In the genomic region with DNA sequence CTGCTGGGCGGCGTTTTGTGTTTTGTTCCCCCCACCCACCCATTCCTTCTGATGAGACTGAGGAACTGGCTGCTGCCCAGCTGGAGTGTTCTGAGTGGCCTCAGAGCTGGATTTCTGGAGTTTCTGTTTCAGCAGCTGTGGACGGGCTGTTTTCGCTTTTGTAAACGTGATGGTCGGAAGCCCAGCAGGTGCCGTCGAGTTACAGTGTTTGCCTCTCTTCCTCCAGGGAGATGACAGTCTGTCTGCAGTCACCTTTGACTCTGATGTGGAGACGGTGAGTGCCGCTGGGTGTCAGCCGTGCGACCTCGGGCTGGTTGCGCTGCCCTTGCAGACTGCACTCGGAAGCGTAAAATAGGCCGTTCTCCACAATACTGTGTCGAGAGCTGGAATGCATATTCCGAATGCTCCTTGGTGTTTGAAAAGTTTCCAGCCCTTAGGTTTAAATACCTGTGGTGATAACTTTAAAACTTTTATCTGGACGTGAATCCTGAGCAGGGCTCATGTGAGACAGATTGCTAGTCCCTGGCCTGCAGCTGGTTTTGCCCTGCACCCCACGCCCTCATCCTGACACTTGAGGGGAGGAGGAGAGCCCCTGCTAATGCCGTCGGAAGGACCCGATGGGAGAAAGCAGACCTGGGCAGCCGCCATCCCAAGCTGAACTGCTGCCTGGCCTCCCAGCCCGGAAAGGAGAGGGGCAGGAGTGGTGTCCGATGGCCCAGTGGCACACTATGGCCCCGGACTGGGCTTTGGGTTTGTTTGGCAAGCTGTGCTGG, we compare ENCODE assay signal across 9 cellular contexts. TPM values are rescaled to one million over a fixed set of nuclear protein-coding genes. Genes with fewer than 3 reads are reported as not detected.
DNase-seq lines count a peak whose midpoint lies in the region; ATAC-seq and TF ChIP-seq lines count a peak whose summit lies in the region.
"Had no signal": no experiment of that assay in that cellular context is flagged by ENCODE, and none has a peak within 500 bp of the region (broad histone marks: within the 10 kb centered on the region; RNA-seq: fewer than 3 reads in every experiment).

No MANE protein-coding gene starts in this region.

- no peaks in the 10 kb centered on the region for H3K9me3 ChIP-seq in right atrium auricular region
- no peaks in the 10 kb centered on the region for H3K9me3 ChIP-seq in gastroesophageal sphincter

- DNase-seq in Right ventricle myocardium superior, result no peak
- DNase-seq in right atrium auricular region (ENCODE audit: low spot score), result no peak
- no peak for DNase-seq in coronary artery (ENCODE audit: low spot score)
- peak; percentile 29 for DNase-seq in superior temporal gyrus (ENCODE audit: extremely low spot score)
- DNase-seq in Calu3, result no peak
- DNase-seq in activated naive CD8-positive, alpha-beta T cell treated with anti-CD3 and anti-CD28 coated beads, Interleukin-2, amount 50 U/mL, for 24 hours, result no peak
- DNase-seq: DND-41 had no signal

- 44 to 52% methylated on average over 8 to 14 of the region's 28 CpGs for WGBS in gastroesophageal sphincter (ENCODE audit: low coverage in 1 of 2), 2 donors

- peak; percentile 90 for ATAC-seq in Right ventricle myocardium superior (ENCODE audit: poor library complexity)
- ATAC-seq in HG03135 (IDR thresholded peaks at IDR 0.05; ENCODE audit: unreplicated experiment), result peak; percentile 56
- ATAC-seq in activated naive CD8-positive, alpha-beta T cell treated with anti-CD3 and anti-CD28 coated beads, Interleukin-2, amount 50 U/mL, for 24 hours, result no peak
- ATAC-seq in gastroesophageal sphincter, result no peak

- CTCF ChIA-PET in Calu3 (lab: Charles Lee), result interaction anchor here (0.5 to 1.9 kb wide), 3 partner anchors 114 to 1804 kb away, joined by 3 to 5 read pairs (median 3); no protein-coding TSS in a partner anchor

- no TSS peak for BruUV-seq in Calu3 (replicated peaks; lab: Mats Ljungman, UMichigan)

- no peak overlapping the region for H3K27ac Mint-ChIP-seq in Calu3 (ENCODE audit: unreplicated experiment)
- H3K27ac Mint-ChIP-seq in activated naive CD8-positive, alpha-beta T cell treated with anti-CD3 and anti-CD28 coated beads, Interleukin-2, amount 50 U/mL, for 24 hours, result no peak overlapping the region

- peaks cover 0 to 14% of the 10 kb centered on the region in 2 donors for H3K4me1 ChIP-seq in right atrium auricular region
- H3K4me1 ChIP-seq in gastroesophageal sphincter, result peaks cover 0 to 19% (median 4%) of the 10 kb centered on the region in 3 donors

- no peak for TF ChIP-seq EP300 in gastroesophageal sphincter (IDR thresholded peaks at IDR 0.05)

- no peaks in the 10 kb centered on the region for H3K9me3 Mint-ChIP-seq in Calu3 (ENCODE audit: low read depth, unreplicated experiment)
- no peaks in the 10 kb centered on the region for H3K9me3 Mint-ChIP-seq in activated naive CD8-positive, alpha-beta T cell treated with anti-CD3 and anti-CD28 coated beads, Interleukin-2, amount 50 U/mL, for 24 hours

- intact Hi-C loops in Right ventricle myocardium superior (cut with DNase I), result loop anchor here (2.0 kb wide), 1 partner anchor 114 kb away; no protein-coding TSS in a partner anchor
- intact Hi-C loops in Calu3 (cut with micrococcal nuclease; ENCODE audit: unreplicated experiment), result loop anchor here (10.0 kb wide), 1 partner anchor 118 kb away; the partner anchor contains the start of gene AMZ1

- no peak overlapping the region for H3K27ac ChIP-seq in right atrium auricular region
- H3K27ac ChIP-seq in coronary artery, result no peak overlapping the region
- peak overlapping the region in 1 of 4 donors; percentile 20 for H3K27ac ChIP-seq in gastroesophageal sphincter

- H3K4me1 Mint-ChIP-seq in Calu3 (ENCODE audit: low read depth, unreplicated experiment), result peaks cover 65% of the 10 kb centered on the region
- peaks cover 5% of the 10 kb centered on the region for H3K4me1 Mint-ChIP-seq in activated naive CD8-positive, alpha-beta T cell treated with anti-CD3 and anti-CD28 coated beads, Interleukin-2, amount 50 U/mL, for 24 hours

- no peaks in the 10 kb centered on the region for H3K27me3 ChIP-seq in right atrium auricular region
- no peaks in the 10 kb centered on the region for H3K27me3 ChIP-seq in gastroesophageal sphincter

- peak overlapping the region in 1 of 2 donors; percentile 19 for H3K4me3 ChIP-seq in right atrium auricular region
- H3K4me3 ChIP-seq in coronary artery, result peak overlapping the region; percentile 16
- peak overlapping the region in 1 of 2 donors; percentile 22 for H3K4me3 ChIP-seq in gastroesophageal sphincter

- no peak for TF ChIP-seq POLR2A in gastroesophageal sphincter (IDR thresholded peaks at IDR 0.05)

- TF ChIP-seq CTCF in right atrium auricular region (IDR thresholded peaks at IDR 0.05), result peak in 1 of 2 donors; percentile 14
- TF ChIP-seq CTCF in coronary artery (IDR thresholded peaks at IDR 0.05), result no peak
- TF ChIP-seq CTCF in Calu3 (IDR thresholded peaks at IDR 0.05; ENCODE audit: unreplicated experiment), result no peak
- no peak for TF ChIP-seq CTCF in gastroesophageal sphincter (IDR thresholded peaks at IDR 0.05)

- peaks cover 62% of the 10 kb centered on the region for H3K36me3 Mint-ChIP-seq in Calu3 (ENCODE audit: insufficient read depth, unreplicated experiment)
- no peaks in the 10 kb centered on the region for H3K36me3 Mint-ChIP-seq in activated naive CD8-positive, alpha-beta T cell treated with anti-CD3 and anti-CD28 coated beads, Interleukin-2, amount 50 U/mL, for 24 hours (ENCODE audit: low read depth)

- H3K36me3 ChIP-seq in right atrium auricular region (peaks cover under 1% of the 10 kb centered on the region), gastroesophageal sphincter (peaks cover 0 to 11% of the 10 kb centered on the region in 2 donors)

- no peaks in the 10 kb centered on the region for H3K27me3 Mint-ChIP-seq in Calu3 (ENCODE audit: unreplicated experiment)
- no peaks in the 10 kb centered on the region for H3K27me3 Mint-ChIP-seq in activated naive CD8-positive, alpha-beta T cell treated with anti-CD3 and anti-CD28 coated beads, Interleukin-2, amount 50 U/mL, for 24 hours

- H3K4me3 Mint-ChIP-seq in Calu3 (ENCODE audit: low read depth, unreplicated experiment), result no peak overlapping the region
- no peak overlapping the region for H3K4me3 Mint-ChIP-seq in activated naive CD8-positive, alpha-beta T cell treated with anti-CD3 and anti-CD28 coated beads, Interleukin-2, amount 50 U/mL, for 24 hours

RNA-seq across cellular contexts. Expression of gene IQCE, which starts 8.3 kb away (rescaled TPM):
- 9.9 TPM for total RNA-seq in Right ventricle myocardium superior
- total RNA-seq in right atrium auricular region, result 1 to 10 TPM; 6.6 to 9.1 TPM
- total RNA-seq in Calu3 (2022), result 94.8 and 96.4 TPM in 2 replicates
- total RNA-seq in gastroesophageal sphincter, result 10 to 100 TPM in 3 of 4 donors, 1 to 10 TPM in 1; 9.7 to 23.5 (median 15.6) TPM

RNA-seq across cellular contexts. Expression of gene BRAT1, which starts 11.8 kb away (rescaled TPM):
- total RNA-seq in Right ventricle myocardium superior (14.7 TPM), right atrium auricular region (10 to 100 TPM; 20.9 to 24.6 TPM), Calu3 (2022) (56.2 and 59.6 TPM in 2 replicates), gastroesophageal sphincter (10 to 100 TPM; 19.9 to 36.0 (median 32.4) TPM)

RNA-seq across cellular contexts. Expression of gene LFNG, which starts 47.5 kb away (rescaled TPM):
- total RNA-seq in Right ventricle myocardium superior, result 4.6 TPM
- 1 to 10 TPM; 3.8 to 4.3 TPM for total RNA-seq in right atrium auricular region
- total RNA-seq in Calu3 (2022), result 46.8 and 59.1 TPM in 2 replicates
- total RNA-seq in gastroesophageal sphincter, result 1 to 10 TPM; 4.4 to 9.8 (median 8.4) TPM

Comparison
In these comparisons a context has a peak if more than half of its experiments do, and no peak if none do; other contexts are left out.
1. ATAC-seq: peak in Right ventricle myocardium superior (single experiment) and HG03135 (single experiment); none in activated naive CD8-positive, alpha-beta T cell treated with anti-CD3 and anti-CD28 coated beads, Interleukin-2, amount 50 U/mL, for 24 hours (single experiment) and gastroesophageal sphincter (single experiment).